ENCODE assay signal across 1 cellular context in the genomic region with DNA sequence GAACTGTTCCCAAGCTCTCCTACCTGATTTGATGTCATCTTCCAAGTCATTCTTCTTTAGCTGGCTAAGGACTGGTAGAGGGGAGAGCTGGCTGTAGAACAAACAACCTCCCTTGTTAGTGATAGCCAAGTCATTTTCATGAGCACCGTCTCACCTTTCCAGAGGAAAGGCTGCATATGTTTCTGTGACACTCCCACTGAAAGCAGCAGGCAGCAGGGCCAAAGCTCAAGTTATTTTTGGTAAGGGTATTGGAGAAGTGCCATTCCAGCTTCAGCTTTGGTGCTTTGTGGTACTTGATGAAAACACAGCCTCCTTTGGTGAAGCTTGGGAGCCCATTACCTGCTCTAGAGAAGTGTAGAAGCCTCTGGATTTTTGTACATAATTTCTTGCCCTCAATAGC.
TF ChIP-seq lines count a peak whose summit lies in the region.

No MANE protein-coding gene starts in this region.

TF ChIP-seq in GM23338, 12 proteins besides CTCF, POLR2A, EP300 and RAD21 (continued from another document):
- no peak for TF ChIP-seq ZNF462 (CRISPR knock-in tag; IDR thresholded peaks at IDR 0.05)
- no peak for TF ChIP-seq ETS1 (IDR thresholded peaks at IDR 0.05)
